1 cellular context compared by ENCODE assay signal in genomic region chr10:62632071-62632809, GRCh38.
TF ChIP-seq lines count a peak whose summit lies in the region.

No MANE protein-coding gene starts in this region.

TF ChIP-seq in WTC11, 78 proteins besides CTCF, POLR2A, EP300 and RAD21 (continued from another document):
- TF ChIP-seq, protein P1, sequence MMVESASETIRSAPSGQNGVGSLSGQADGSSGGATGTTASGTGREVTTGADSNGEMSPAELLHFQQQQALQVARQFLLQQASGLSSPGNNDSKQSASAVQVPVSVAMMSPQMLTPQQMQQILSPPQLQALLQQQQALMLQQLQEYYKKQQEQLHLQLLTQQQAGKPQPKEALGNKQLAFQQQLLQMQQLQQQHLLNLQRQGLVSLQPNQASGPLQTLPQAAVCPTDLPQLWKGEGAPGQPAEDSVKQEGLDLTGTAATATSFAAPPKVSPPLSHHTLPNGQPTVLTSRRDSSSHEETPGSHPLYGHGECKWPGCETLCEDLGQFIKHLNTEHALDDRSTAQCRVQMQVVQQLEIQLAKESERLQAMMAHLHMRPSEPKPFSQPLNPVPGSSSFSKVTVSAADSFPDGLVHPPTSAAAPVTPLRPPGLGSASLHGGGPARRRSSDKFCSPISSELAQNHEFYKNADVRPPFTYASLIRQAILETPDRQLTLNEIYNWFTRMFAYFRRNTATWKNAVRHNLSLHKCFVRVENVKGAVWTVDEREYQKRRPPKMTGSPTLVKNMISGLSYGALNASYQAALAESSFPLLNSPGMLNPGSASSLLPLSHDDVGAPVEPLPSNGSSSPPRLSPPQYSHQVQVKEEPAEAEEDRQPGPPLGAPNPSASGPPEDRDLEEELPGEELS (CRISPR knock-in tag; IDR thresholded peaks at IDR 0.05): no peak
- TF ChIP-seq ZBTB43 (CRISPR knock-in tag; IDR thresholded peaks at IDR 0.05): no peak
- no peak for TF ChIP-seq NR3C1 (CRISPR knock-in tag; conservative IDR thresholded peaks at IDR 0.05; ENCODE audit: low read depth)
- TF ChIP-seq, protein P2, sequence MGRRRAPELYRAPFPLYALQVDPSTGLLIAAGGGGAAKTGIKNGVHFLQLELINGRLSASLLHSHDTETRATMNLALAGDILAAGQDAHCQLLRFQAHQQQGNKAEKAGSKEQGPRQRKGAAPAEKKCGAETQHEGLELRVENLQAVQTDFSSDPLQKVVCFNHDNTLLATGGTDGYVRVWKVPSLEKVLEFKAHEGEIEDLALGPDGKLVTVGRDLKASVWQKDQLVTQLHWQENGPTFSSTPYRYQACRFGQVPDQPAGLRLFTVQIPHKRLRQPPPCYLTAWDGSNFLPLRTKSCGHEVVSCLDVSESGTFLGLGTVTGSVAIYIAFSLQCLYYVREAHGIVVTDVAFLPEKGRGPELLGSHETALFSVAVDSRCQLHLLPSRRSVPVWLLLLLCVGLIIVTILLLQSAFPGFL (CRISPR knock-in tag; IDR thresholded peaks at IDR 0.05; ENCODE audit: borderline replicate concordance): no peak
- no peak for TF ChIP-seq JUN (CRISPR knock-in tag; IDR thresholded peaks at IDR 0.05)
- TF ChIP-seq ZNF423 (CRISPR knock-in tag; IDR thresholded peaks at IDR 0.05): no peak
